Comparison of ENCODE assay signal across 2 cellular contexts in genomic region chr7:101235050-101235449, GRCh38.
A peak's percentile ranks its signal among the peaks of the same experiment; 100 is the strongest.
TF ChIP-seq lines count a peak whose summit lies in the region.

No MANE protein-coding gene starts in this region.

TF ChIP-seq in IMR-90, 13 proteins besides CTCF, POLR2A, EP300 and RAD21:
- TF ChIP-seq MAFK (IDR thresholded peaks at IDR 0.05; ENCODE audit: low read depth, low read length): no peak
- TF ChIP-seq, protein P1, sequence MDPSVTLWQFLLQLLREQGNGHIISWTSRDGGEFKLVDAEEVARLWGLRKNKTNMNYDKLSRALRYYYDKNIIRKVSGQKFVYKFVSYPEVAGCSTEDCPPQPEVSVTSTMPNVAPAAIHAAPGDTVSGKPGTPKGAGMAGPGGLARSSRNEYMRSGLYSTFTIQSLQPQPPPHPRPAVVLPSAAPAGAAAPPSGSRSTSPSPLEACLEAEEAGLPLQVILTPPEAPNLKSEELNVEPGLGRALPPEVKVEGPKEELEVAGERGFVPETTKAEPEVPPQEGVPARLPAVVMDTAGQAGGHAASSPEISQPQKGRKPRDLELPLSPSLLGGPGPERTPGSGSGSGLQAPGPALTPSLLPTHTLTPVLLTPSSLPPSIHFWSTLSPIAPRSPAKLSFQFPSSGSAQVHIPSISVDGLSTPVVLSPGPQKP (IDR thresholded peaks at IDR 0.05; ENCODE audit: borderline replicate concordance, low read depth, low read length): no peak
- no peak for TF ChIP-seq CEBPB (IDR thresholded peaks at IDR 0.05; ENCODE audit: low read depth, low read length)
- TF ChIP-seq SMC3 (IDR thresholded peaks at IDR 0.05; ENCODE audit: low read depth, low read length): no peak
- TF ChIP-seq, protein P2, sequence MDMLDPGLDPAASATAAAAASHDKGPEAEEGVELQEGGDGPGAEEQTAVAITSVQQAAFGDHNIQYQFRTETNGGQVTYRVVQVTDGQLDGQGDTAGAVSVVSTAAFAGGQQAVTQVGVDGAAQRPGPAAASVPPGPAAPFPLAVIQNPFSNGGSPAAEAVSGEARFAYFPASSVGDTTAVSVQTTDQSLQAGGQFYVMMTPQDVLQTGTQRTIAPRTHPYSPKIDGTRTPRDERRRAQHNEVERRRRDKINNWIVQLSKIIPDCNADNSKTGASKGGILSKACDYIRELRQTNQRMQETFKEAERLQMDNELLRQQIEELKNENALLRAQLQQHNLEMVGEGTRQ (IDR thresholded peaks at IDR 0.05; ENCODE audit: low read depth, low read length): no peak
- TF ChIP-seq MAZ (IDR thresholded peaks at IDR 0.05; ENCODE audit: borderline replicate concordance, low read depth, low read length): no peak
- no peak for TF ChIP-seq NFE2L2 (IDR thresholded peaks at IDR 0.05; ENCODE audit: low read depth, low read length)
- no peak for TF ChIP-seq CHD1 (IDR thresholded peaks at IDR 0.05; ENCODE audit: low read depth, low read length)
- no peak for TF ChIP-seq RCOR1 (IDR thresholded peaks at IDR 0.05; ENCODE audit: insufficient replicate concordance, low read length)
- no peak for TF ChIP-seq MXI1 (IDR thresholded peaks at IDR 0.05; ENCODE audit: borderline replicate concordance, low read depth, low read length)
- no peak for TF ChIP-seq BHLHE40 (IDR thresholded peaks at IDR 0.05; ENCODE audit: low read depth, low read length)
- no peak for TF ChIP-seq RFX5 (IDR thresholded peaks at IDR 0.05; ENCODE audit: low read depth, low read length)
- TF ChIP-seq FOS (IDR thresholded peaks at IDR 0.05; ENCODE audit: low read depth, low read length): no peak

TF ChIP-seq in K562, 482 proteins besides CTCF, POLR2A, EP300 and RAD21 (continues in another document):
- no peak for TF ChIP-seq FOXJ3 (CRISPR knock-in tag; IDR thresholded peaks at IDR 0.05)
- TF ChIP-seq, protein P3, sequence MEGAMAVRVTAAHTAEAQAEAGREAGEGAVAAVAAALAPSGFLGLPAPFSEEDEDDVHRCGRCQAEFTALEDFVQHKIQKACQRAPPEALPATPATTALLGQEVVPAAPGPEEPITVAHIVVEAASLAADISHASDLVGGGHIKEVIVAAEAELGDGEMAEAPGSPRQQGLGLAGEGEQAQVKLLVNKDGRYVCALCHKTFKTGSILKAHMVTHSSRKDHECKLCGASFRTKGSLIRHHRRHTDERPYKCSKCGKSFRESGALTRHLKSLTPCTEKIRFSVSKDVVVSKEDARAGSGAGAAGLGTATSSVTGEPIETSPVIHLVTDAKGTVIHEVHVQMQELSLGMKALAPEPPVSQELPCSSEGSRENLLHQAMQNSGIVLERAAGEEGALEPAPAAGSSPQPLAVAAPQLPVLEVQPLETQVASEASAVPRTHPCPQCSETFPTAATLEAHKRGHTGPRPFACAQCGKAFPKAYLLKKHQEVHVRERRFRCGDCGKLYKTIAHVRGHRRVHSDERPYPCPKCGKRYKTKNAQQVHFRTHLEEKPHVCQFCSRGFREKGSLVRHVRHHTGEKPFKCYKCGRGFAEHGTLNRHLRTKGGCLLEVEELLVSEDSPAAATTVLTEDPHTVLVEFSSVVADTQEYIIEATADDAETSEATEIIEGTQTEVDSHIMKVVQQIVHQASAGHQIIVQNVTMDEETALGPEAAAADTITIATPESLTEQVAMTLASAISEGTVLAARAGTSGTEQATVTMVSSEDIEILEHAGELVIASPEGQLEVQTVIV (CRISPR knock-in tag; IDR thresholded peaks at IDR 0.05; ENCODE audit: borderline replicate concordance): no peak
- no peak for TF ChIP-seq IRF9 (tag; IDR thresholded peaks at IDR 0.05)
- no peak for TF ChIP-seq LEF1 (IDR thresholded peaks at IDR 0.05)
- no peak for TF ChIP-seq EWSR1 (IDR thresholded peaks at IDR 0.05; ENCODE audit: borderline replicate concordance, low read depth, partially characterized antibody)
- TF ChIP-seq CEBPB (tag; IDR thresholded peaks at IDR 0.05): no peak
- TF ChIP-seq KDM4B (IDR thresholded peaks at IDR 0.05; ENCODE audit: borderline replicate concordance in 2 of 2, low read depth in 1 of 2): no peak
- TF ChIP-seq ZBTB7A (IDR thresholded peaks at IDR 0.05; ENCODE audit: borderline replicate concordance, control insufficient read depth, low read depth, low read length): peak; percentile 42; the same call in 1 of the 2 replicates
- TF ChIP-seq TBP (optimal IDR thresholded peaks at IDR 0.05; ENCODE audit: low read depth, low read length): no peak
- no peak for TF ChIP-seq PHB (CRISPR knock-in tag; IDR thresholded peaks at IDR 0.05)
- no peak for TF ChIP-seq ZNF311 (CRISPR knock-in tag; IDR thresholded peaks at IDR 0.05)
- peak; percentile 70; the same call in 1 of the 2 replicates for TF ChIP-seq ESRRA (IDR thresholded peaks at IDR 0.05; ENCODE audit: borderline replicate concordance, low read depth)
- TF ChIP-seq SMARCC2 (IDR thresholded peaks at IDR 0.05; ENCODE audit: low read depth): no peak
- TF ChIP-seq ZBTB33 (CRISPR knock-in tag; IDR thresholded peaks at IDR 0.05): peak; percentile 71
- TF ChIP-seq CHCHD3 (CRISPR knock-in tag; IDR thresholded peaks at IDR 0.05): no peak
- TF ChIP-seq, protein P4, sequence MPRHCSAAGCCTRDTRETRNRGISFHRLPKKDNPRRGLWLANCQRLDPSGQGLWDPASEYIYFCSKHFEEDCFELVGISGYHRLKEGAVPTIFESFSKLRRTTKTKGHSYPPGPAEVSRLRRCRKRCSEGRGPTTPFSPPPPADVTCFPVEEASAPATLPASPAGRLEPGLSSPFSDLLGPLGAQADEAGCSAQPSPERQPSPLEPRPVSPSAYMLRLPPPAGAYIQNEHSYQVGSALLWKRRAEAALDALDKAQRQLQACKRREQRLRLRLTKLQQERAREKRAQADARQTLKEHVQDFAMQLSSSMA (CRISPR knock-in tag; IDR thresholded peaks at IDR 0.05): no peak
- TF ChIP-seq, protein P5, sequence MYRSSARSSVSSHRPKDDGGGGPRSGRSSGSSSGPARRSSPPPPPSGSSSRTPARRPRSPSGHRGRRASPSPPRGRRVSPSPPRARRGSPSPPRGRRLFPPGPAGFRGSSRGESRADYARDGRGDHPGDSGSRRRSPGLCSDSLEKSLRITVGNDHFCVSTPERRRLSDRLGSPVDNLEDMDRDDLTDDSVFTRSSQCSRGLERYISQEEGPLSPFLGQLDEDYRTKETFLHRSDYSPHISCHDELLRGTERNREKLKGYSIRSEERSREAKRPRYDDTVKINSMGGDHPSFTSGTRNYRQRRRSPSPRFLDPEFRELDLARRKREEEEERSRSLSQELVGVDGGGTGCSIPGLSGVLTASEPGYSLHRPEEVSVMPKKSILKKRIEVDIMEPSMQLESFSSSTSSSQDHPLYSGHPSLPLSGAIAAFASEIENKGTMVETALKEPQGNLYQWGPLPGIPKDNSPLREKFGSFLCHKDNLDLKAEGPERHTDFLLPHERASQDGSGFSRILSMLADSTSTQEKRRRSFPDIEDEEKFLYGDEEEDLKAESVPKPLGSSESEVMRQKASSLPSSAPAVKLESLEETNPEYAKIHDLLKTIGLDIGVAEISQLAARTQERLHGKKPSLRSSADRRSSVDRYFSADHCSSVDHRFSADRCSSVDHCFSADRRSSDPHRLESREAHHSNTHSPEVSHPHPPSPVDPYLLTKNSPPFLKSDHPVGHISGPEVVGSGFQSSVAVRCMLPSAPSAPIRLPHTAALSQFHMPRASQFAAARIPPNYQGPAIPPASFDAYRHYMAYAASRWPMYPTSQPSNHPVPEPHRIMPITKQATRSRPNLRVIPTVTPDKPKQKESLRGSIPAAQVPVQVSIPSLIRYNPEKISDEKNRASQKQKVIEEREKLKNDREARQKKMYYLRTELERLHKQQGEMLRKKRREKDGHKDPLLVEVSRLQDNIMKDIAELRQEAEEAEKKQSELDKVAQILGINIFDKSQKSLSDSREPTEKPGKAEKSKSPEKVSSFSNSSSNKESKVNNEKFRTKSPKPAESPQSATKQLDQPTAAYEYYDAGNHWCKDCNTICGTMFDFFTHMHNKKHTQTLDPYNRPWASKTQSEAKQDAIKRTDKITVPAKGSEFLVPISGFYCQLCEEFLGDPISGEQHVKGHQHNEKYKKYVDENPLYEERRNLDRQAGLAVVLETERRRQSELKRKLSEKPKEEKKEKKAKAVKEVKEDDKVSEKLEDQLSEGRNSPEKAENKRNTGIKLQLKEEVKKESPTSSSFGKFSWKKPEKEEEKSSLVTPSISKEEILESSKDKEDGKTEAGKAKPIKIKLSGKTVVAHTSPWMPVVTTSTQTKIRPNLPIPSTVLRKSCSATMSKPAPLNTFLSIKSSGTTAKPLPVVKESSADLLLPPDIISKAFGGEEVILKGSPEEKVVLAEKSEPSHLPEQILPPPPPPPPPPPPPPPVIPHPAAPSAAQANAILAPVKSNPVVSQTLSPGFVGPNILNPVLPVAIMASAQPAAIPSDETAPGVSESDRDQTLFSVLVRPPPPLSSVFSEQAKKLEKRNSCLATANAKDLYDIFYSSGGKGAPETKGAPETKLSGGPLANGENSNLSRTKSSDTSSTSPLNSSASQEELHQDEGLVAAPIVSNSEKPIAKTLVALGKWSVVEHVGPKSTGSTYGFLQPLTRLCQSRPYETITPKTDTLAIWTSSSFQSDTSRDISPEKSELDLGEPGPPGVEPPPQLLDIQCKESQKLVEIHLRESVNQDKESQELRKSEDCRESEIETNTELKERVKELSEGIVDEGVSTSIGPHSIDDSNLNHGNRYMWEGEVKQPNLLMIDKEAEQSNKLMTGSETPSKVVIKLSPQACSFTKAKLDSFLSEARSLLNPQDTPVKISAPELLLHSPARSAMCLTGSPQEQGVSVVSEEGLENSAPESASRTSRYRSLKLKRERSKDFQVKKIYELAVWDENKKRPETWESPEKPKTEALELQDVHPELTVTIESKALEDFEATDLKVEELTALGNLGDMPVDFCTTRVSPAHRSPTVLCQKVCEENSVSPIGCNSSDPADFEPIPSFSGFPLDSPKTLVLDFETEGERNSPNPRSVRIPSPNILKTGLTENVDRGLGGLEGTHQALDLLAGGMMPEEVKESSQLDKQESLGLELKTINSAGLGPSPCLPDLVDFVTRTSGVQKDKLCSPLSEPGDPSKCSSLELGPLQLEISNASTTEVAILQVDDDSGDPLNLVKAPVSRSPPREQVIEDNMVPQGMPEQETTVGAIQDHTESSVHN (IDR thresholded peaks at IDR 0.05; ENCODE audit: borderline replicate concordance in 1 of 2, low read depth in 1 of 2): no peak
- peak; percentile 50; the same call in 1 of the 2 replicates for TF ChIP-seq SMC3 (conservative IDR thresholded peaks at IDR 0.05; ENCODE audit: insufficient read depth, low read depth, low read length)
- no peak for TF ChIP-seq ARID1B (IDR thresholded peaks at IDR 0.05)
- TF ChIP-seq ZNF785 (CRISPR knock-in tag; IDR thresholded peaks at IDR 0.05): no peak
- TF ChIP-seq CTCFL (IDR thresholded peaks at IDR 0.05; ENCODE audit: borderline replicate concordance, insufficient read depth, low read depth, low read length, poor library complexity, severe bottlenecking): peak; percentile 27
- TF ChIP-seq RNF2 (IDR thresholded peaks at IDR 0.05): no peak
- TF ChIP-seq ZNF77 (CRISPR knock-in tag; IDR thresholded peaks at IDR 0.05): no peak
- no peak for TF ChIP-seq CAMTA2 (CRISPR knock-in tag; conservative IDR thresholded peaks at IDR 0.05)
- TF ChIP-seq, protein P6, sequence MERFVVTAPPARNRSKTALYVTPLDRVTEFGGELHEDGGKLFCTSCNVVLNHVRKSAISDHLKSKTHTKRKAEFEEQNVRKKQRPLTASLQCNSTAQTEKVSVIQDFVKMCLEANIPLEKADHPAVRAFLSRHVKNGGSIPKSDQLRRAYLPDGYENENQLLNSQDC (CRISPR knock-in tag; IDR thresholded peaks at IDR 0.05): no peak
- no peak for TF ChIP-seq ZNF717 (CRISPR knock-in tag; IDR thresholded peaks at IDR 0.05)
- TF ChIP-seq SRSF1 (IDR thresholded peaks at IDR 0.05; ENCODE audit: low read depth, low read length): no peak
- TF ChIP-seq CC2D1A (IDR thresholded peaks at IDR 0.05): no peak
- TF ChIP-seq THRB (CRISPR knock-in tag; conservative IDR thresholded peaks at IDR 0.05): no peak
- no peak for TF ChIP-seq NCOA6 (IDR thresholded peaks at IDR 0.05)
- TF ChIP-seq USF1 (CRISPR knock-in tag; IDR thresholded peaks at IDR 0.05): no peak
